10 cellular contexts compared by ENCODE assay signal in the genomic region with DNA sequence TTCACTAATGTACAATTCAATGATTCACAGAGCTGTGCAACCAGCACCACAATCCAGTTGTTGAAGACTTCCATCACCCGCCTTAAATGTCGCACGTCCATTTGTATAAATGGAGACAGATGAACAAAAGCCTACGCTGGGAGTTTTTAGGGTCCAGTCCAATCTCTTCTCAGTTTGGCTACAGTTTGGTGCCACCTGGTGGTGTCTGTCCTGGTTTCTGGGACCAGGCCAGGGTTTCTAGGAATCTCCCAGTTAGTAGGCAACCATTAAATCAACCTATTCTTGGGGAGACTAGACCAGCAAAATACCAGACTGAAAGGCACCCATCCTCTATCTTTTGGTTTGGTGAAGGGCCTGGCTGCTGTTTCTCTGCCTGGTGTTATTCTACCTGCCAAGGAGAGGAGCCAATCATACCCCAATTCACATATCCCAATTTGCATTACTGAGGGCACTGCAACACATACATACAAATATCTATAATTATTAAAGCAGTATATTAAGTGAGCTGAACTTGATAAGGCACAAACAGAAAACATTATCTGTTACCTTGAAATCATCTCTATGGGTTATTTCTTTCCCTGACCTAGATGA. TPM values are rescaled to one million over a fixed set of nuclear protein-coding genes. Genes with fewer than 3 reads are reported as not detected.
A peak's percentile ranks its signal among the peaks of the same experiment; 100 is the strongest.
DNase-seq lines count a peak whose midpoint lies in the region; ATAC-seq and TF ChIP-seq lines count a peak whose summit lies in the region.
"Had no signal": no experiment of that assay in that cellular context is flagged by ENCODE, and none has a peak within 500 bp of the region (broad histone marks: within the 10 kb centered on the region; RNA-seq: fewer than 3 reads in every experiment).

No MANE protein-coding gene starts in this region.

- no peaks in the 10 kb centered on the region for H3K27me3 ChIP-seq in esophagus muscularis mucosa

- no peak for TF ChIP-seq POLR2A in esophagus muscularis mucosa (IDR thresholded peaks at IDR 0.05; ENCODE audit: low read depth)

- DNase-seq in activated CD4-positive, alpha-beta T cell treated with anti-CD3 and anti-CD28 coated beads for 36 hours: peak; percentile 63
- DNase-seq in activated CD4-positive, alpha-beta T cell treated with anti-CD3 and anti-CD28 coated beads for 1 hour: no peak
- DNase-seq in NCI-H1105 treated with DMSO at 0.1 percent for 48 hours (lab: John Stamatoyannopoulos, UW) (peak; percentile 59), SW480 (ENCODE audit: low spot score) (peak; percentile 60), esophagus muscularis mucosa (ENCODE audit: extremely low spot score) (no peak), non-pigmented ciliary epithelial cell (ENCODE audit: low read depth) (peak; percentile 31)

- TF ChIP-seq EP300 in esophagus muscularis mucosa (IDR thresholded peaks at IDR 0.05): no peak

- POLR2A ChIA-PET in activated CD4-positive, alpha-beta T cell treated with anti-CD3 and anti-CD28 coated beads for 36 hours (lab: Charles Lee): no interaction called here

- peaks cover 15% of the 10 kb centered on the region for H3K4me1 Mint-ChIP-seq in activated CD4-positive, alpha-beta T cell treated with anti-CD3 and anti-CD28 coated beads for 36 hours
- H3K4me1 Mint-ChIP-seq in activated T-helper 17 cell treated with anti-CD3 and anti-CD28 coated beads, Interleukin-2, amount 50 U/mL, for 72 hours: peaks cover 12% of the 10 kb centered on the region

- no peak overlapping the region for H3K27ac ChIP-seq in esophagus muscularis mucosa (replicated peaks in 1 of 4)

- ATAC-seq in activated CD4-positive, alpha-beta T cell treated with anti-CD3 and anti-CD28 coated beads for 36 hours: no peak
- no peak for ATAC-seq in activated T-helper 17 cell treated with anti-CD3 and anti-CD28 coated beads, Interleukin-2, amount 50 U/mL, for 72 hours (replicated peaks)
- no peak for ATAC-seq in GM18520 (IDR thresholded peaks at IDR 0.05; ENCODE audit: unreplicated experiment)

- no peak overlapping the region for H3K27ac Mint-ChIP-seq in activated CD4-positive, alpha-beta T cell treated with anti-CD3 and anti-CD28 coated beads for 36 hours
- H3K27ac Mint-ChIP-seq in activated T-helper 17 cell treated with anti-CD3 and anti-CD28 coated beads, Interleukin-2, amount 50 U/mL, for 72 hours: no peak overlapping the region
- H3K27ac Mint-ChIP-seq: activated naive CD4-positive, alpha-beta T cell treated with anti-CD3 and anti-CD28 coated beads, Interleukin-2, amount 50 U/mL, for 24 hours; CD4-positive, alpha-beta T cell had no signal

- H3K9me3 ChIP-seq in esophagus muscularis mucosa: no peaks in the 10 kb centered on the region

- CTCF ChIA-PET in activated CD4-positive, alpha-beta T cell treated with anti-CD3 and anti-CD28 coated beads for 36 hours (lab: Charles Lee): interaction anchor here (0.6 to 4.7 kb wide), 5 partner anchors 9 to 1405 kb away, joined by 3 to 24 read pairs (median 5); a partner anchor contains a TSS

- TF ChIP-seq CTCF in esophagus muscularis mucosa (IDR thresholded peaks at IDR 0.05): peak; percentile 26 to 45 (median 42)

- 27% methylated on average over 4 of the region's 4 CpGs for WGBS in esophagus muscularis mucosa

- peaks cover 17 to 19% (median 18%) of the 10 kb centered on the region in 4 donors for H3K4me1 ChIP-seq in esophagus muscularis mucosa

- no peak overlapping the region for H3K4me3 ChIP-seq in esophagus muscularis mucosa

- no peaks in the 10 kb centered on the region for H3K36me3 ChIP-seq in esophagus muscularis mucosa

- no peak overlapping the region for H3K4me3 Mint-ChIP-seq in activated CD4-positive, alpha-beta T cell treated with anti-CD3 and anti-CD28 coated beads for 36 hours
- no peak overlapping the region for H3K4me3 Mint-ChIP-seq in activated T-helper 17 cell treated with anti-CD3 and anti-CD28 coated beads, Interleukin-2, amount 50 U/mL, for 72 hours
- H3K4me3 Mint-ChIP-seq: activated naive CD4-positive, alpha-beta T cell treated with anti-CD3 and anti-CD28 coated beads, Interleukin-2, amount 50 U/mL, for 24 hours had no signal

- H3K36me3 Mint-ChIP-seq in activated CD4-positive, alpha-beta T cell treated with anti-CD3 and anti-CD28 coated beads for 36 hours (ENCODE audit: low read depth): peaks cover 10% of the 10 kb centered on the region
- H3K36me3 Mint-ChIP-seq in activated T-helper 17 cell treated with anti-CD3 and anti-CD28 coated beads, Interleukin-2, amount 50 U/mL, for 72 hours (ENCODE audit: low read depth): peaks cover 5% of the 10 kb centered on the region
- H3K36me3 Mint-ChIP-seq: activated naive CD4-positive, alpha-beta T cell treated with anti-CD3 and anti-CD28 coated beads, Interleukin-2, amount 50 U/mL, for 24 hours had no signal

- H3K27me3 Mint-ChIP-seq in activated CD4-positive, alpha-beta T cell treated with anti-CD3 and anti-CD28 coated beads for 36 hours: peaks cover 2% of the 10 kb centered on the region
- peaks cover 4% of the 10 kb centered on the region for H3K27me3 Mint-ChIP-seq in activated T-helper 17 cell treated with anti-CD3 and anti-CD28 coated beads, Interleukin-2, amount 50 U/mL, for 72 hours
- H3K27me3 Mint-ChIP-seq: activated naive CD4-positive, alpha-beta T cell treated with anti-CD3 and anti-CD28 coated beads, Interleukin-2, amount 50 U/mL, for 24 hours; CD4-positive, alpha-beta T cell had no signal

- intact Hi-C loops in activated CD4-positive, alpha-beta T cell treated with anti-CD3 and anti-CD28 coated beads for 36 hours (cut with DNase I, micrococcal nuclease): no loop called here
- intact Hi-C loops in esophagus muscularis mucosa (cut with DNase I): no loop called here

- no peaks in the 10 kb centered on the region for H3K9me3 Mint-ChIP-seq in activated CD4-positive, alpha-beta T cell treated with anti-CD3 and anti-CD28 coated beads for 36 hours (ENCODE audit: low read depth)
- H3K9me3 Mint-ChIP-seq in activated T-helper 17 cell treated with anti-CD3 and anti-CD28 coated beads, Interleukin-2, amount 50 U/mL, for 72 hours: no peaks in the 10 kb centered on the region
- H3K9me3 Mint-ChIP-seq: activated naive CD4-positive, alpha-beta T cell treated with anti-CD3 and anti-CD28 coated beads, Interleukin-2, amount 50 U/mL, for 24 hours; CD4-positive, alpha-beta T cell had no signal

RNA-seq across cellular contexts. Expression of a gene that starts 3.2 kb away (rescaled TPM):
- 10 to 100 TPM; 87.6 to 96.2 TPM for total RNA-seq in activated CD4-positive, alpha-beta T cell treated with anti-CD3 and anti-CD28 coated beads for 36 hours
- 10 to 100 TPM; 58.3 to 90.5 (median 60.8) TPM for total RNA-seq in esophagus muscularis mucosa
- 10 to 100 TPM; 41.1 to 95.2 TPM for total RNA-seq in activated T-helper 17 cell treated with anti-CD3 and anti-CD28 coated beads, Interleukin-2, amount 50 U/mL, for 72 hours

RNA-seq across cellular contexts. Expression of a gene that starts 27.3 kb away (rescaled TPM):
- total RNA-seq in activated CD4-positive, alpha-beta T cell treated with anti-CD3 and anti-CD28 coated beads for 36 hours: 10 to 100 TPM; 38.1 to 44.3 TPM
- total RNA-seq in esophagus muscularis mucosa: 10 to 100 TPM; 39.2 to 43.6 (median 42.0) TPM
- total RNA-seq in activated T-helper 17 cell treated with anti-CD3 and anti-CD28 coated beads, Interleukin-2, amount 50 U/mL, for 72 hours: 10 to 100 TPM; 36.3 to 39.5 TPM

Comparison
In these comparisons a context has a peak if more than half of its experiments do, and no peak if none do; other contexts are left out.
1. DNase-seq: peak in activated CD4-positive, alpha-beta T cell treated with anti-CD3 and anti-CD28 coated beads for 36 hours (single experiment), NCI-H1105 treated with DMSO at 0.1 percent for 48 hours (single experiment), SW480 (single experiment) and non-pigmented ciliary epithelial cell (single experiment); none in activated CD4-positive, alpha-beta T cell treated with anti-CD3 and anti-CD28 coated beads for 1 hour (single experiment) and esophagus muscularis mucosa (single experiment).